In the genomic region with DNA sequence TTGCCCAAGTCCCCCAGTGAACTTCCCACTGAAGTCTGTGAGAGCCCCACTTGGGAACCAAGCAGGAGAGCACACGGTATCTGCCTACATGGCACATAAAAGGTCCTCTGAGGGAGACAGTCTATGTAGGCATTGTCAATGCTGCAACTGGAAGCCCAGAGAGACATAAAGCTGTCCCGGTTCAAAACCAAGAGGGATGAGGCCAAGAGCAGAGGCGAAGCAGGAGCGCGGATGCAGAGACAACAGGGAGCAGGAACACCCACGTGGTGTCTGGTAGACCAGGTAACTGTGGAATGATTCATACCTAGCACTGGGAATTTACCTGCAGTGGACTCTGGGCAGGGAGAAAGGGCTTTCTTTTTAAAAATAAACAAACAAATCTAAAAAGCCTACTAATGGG, we compare ENCODE assay signal across 7 cellular contexts.
"Had no signal": no experiment of that assay in that cellular context is flagged by ENCODE, and none has a peak within 500 bp of the region (broad histone marks: within the 10 kb centered on the region; RNA-seq: fewer than 3 reads in every experiment).

No MANE protein-coding gene starts in this region.

- H3K36me3 Mint-ChIP-seq: IgD-negative memory B cell had no signal

- H3K9ac ChIP-seq: GM23248 had no signal

- H3K9me3 ChIP-seq: HAP-1 had no signal

- DNase-seq: GM23248, GOT3, H7, HFFc6 had no signal

- H3K36me3 ChIP-seq: HAP-1 had no signal

- H3K4me3 Mint-ChIP-seq: HFFc6, IgD-negative memory B cell had no signal

- H3K9me3 Mint-ChIP-seq: IgD-negative memory B cell had no signal

- H3K4me3 ChIP-seq: GM23248, HAP-1 had no signal

- H3K27ac ChIP-seq: GM23248, HL-60 had no signal

- H3K4me1 Mint-ChIP-seq: IgD-negative memory B cell had no signal

- H3K27ac Mint-ChIP-seq: HFFc6, IgD-negative memory B cell had no signal

- H2AFZ ChIP-seq: GM23248 had no signal

- H3K4me1 ChIP-seq: HAP-1 had no signal
